ENCODE assay signal across 30 cellular contexts in genomic region chr4:152023674-152024073, GRCh38.
"Had no signal": no experiment of that assay in that cellular context is flagged by ENCODE, and none has a peak within 500 bp of the region (broad histone marks: within the 10 kb centered on the region; RNA-seq: fewer than 3 reads in every experiment).

No MANE protein-coding gene starts in this region.

- H3K9me3 Mint-ChIP-seq: WTC11 had no signal

- H3K4me1 Mint-ChIP-seq: activated CD4-positive, alpha-beta T cell treated with anti-CD3 and anti-CD28 coated beads, Interleukin-2, amount 10 ng/mL, durations not matched to agents 7 days and 5 days had no signal

- H3K4me3 ChIP-seq: body of pancreas, esophagus squamous epithelium, gastroesophageal sphincter, heart right ventricle had no signal

- H3K4me3 Mint-ChIP-seq: activated CD4-positive, alpha-beta memory T cell treated with anti-CD3 and anti-CD28 coated beads, Interleukin-2, amount 10 ng/mL, durations not matched to agents 7 days and 5 days; activated CD4-positive, alpha-beta T cell treated with anti-CD3 and anti-CD28 coated beads, Interleukin-2, amount 10 ng/mL, durations not matched to agents 7 days and 5 days; activated naive CD8-positive, alpha-beta T cell; activated T-cell treated with anti-CD3 and anti-CD28 coated beads, Interleukin-2, amount 50 U/mL, for 24 hours; activated T-cell treated with anti-CD3 and anti-CD28 coated beads, Interleukin-2, amount 50 U/mL, for 72 hours; effector memory CD8-positive, alpha-beta T cell; WTC11 had no signal

- H3K27ac ChIP-seq: body of pancreas, epithelial cell of prostate, esophagus squamous epithelium, gastroesophageal sphincter, VCaP had no signal

- H3K36me3 Mint-ChIP-seq: activated naive CD8-positive, alpha-beta T cell; WTC11 had no signal

- ATAC-seq: activated T-cell treated with anti-CD3 and anti-CD28 coated beads, Interleukin-2, amount 50 U/mL, for 72 hours; body of pancreas; effector memory CD8-positive, alpha-beta T cell; gastroesophageal sphincter; WTC11 had no signal

- H3K9me3 ChIP-seq: body of pancreas, esophagus squamous epithelium, gastroesophageal sphincter, heart right ventricle had no signal

- DNase-seq: activated CD4-positive, alpha-beta memory T cell treated with anti-CD3 and anti-CD28 coated beads, Interleukin-2, amount 10 ng/mL, durations not matched to agents 7 days and 5 days; activated CD4-positive, alpha-beta T cell treated with anti-CD3 and anti-CD28 coated beads for 1 hour; activated CD4-positive, alpha-beta T cell treated with anti-CD3 and anti-CD28 coated beads for 4 hours; activated CD4-positive, alpha-beta T cell treated with anti-CD3 and anti-CD28 coated beads, Interleukin-2, amount 10 ng/mL, durations not matched to agents 7 days and 5 days; activated CD4-positive, alpha-beta T cell treated with anti-CD3 and anti-CD28 coated beads, Interleukin-2, amount 50 U/mL, for 4 hours; activated CD8-positive, alpha-beta memory T cell treated with anti-CD3 and anti-CD28 coated beads, Interleukin-2, amount 50 U/mL, for 48 hours; activated effector memory CD4-positive, alpha-beta T cell treated with Interleukin-2 at 50 U/mL for 16 hours; activated gamma-delta T cell treated with Interleukin-2 at 50 U/mL for 16 hours; activated naive CD4-positive, alpha-beta T cell treated with anti-CD3 and anti-CD28 coated beads, Interleukin-2, amount 50 U/mL, for 16 hours; activated naive CD4-positive, alpha-beta T cell treated with Interleukin-2 at 50 U/mL for 16 hours; activated T-cell treated with anti-CD3 and anti-CD28 coated beads for 4 hours; activated T-cell treated with anti-CD3 and anti-CD28 coated beads, Interleukin-2, amount 50 U/mL, for 24 hours; activated T-cell treated with anti-CD3 and anti-CD28 coated beads, Interleukin-2, amount 50 U/mL, for 72 hours; amniotic stem cell; aorta; body of pancreas; caudate nucleus; effector CD4-positive, alpha-beta T cell; effector memory CD8-positive, alpha-beta T cell; esophagus squamous epithelium; foreskin melanocyte; heart right ventricle; T-helper 2 cell had no signal

- H3K4me1 ChIP-seq: body of pancreas, esophagus squamous epithelium, gastroesophageal sphincter had no signal

- H3K36me3 ChIP-seq: esophagus squamous epithelium, gastroesophageal sphincter, heart right ventricle had no signal

- H3K27ac Mint-ChIP-seq: activated CD4-positive, alpha-beta memory T cell treated with anti-CD3 and anti-CD28 coated beads, Interleukin-2, amount 10 ng/mL, durations not matched to agents 7 days and 5 days; activated CD4-positive, alpha-beta T cell treated with anti-CD3 and anti-CD28 coated beads, Interleukin-2, amount 10 ng/mL, durations not matched to agents 7 days and 5 days; activated naive CD8-positive, alpha-beta T cell; activated T-cell treated with anti-CD3 and anti-CD28 coated beads, Interleukin-2, amount 50 U/mL, for 24 hours; activated T-cell treated with anti-CD3 and anti-CD28 coated beads, Interleukin-2, amount 50 U/mL, for 72 hours; effector memory CD8-positive, alpha-beta T cell; WTC11 had no signal

- FAIRE-seq: colon, TTC549 had no signal

- H3K27me3 ChIP-seq: body of pancreas, esophagus squamous epithelium, gastroesophageal sphincter, heart right ventricle had no signal
